Comparison of ENCODE assay signal across 1 cellular context in genomic region chr4:104870495-104871228, GRCh38.
TF ChIP-seq lines count a peak whose summit lies in the region.

No MANE protein-coding gene starts in this region.

TF ChIP-seq in HepG2, 621 proteins besides CTCF, POLR2A, EP300 and RAD21 (continued from another document):
- no peak for TF ChIP-seq ZHX2 (IDR thresholded peaks at IDR 0.05; ENCODE audit: low read depth)
- no peak for TF ChIP-seq ZHX2 (CRISPR knock-in tag; IDR thresholded peaks at IDR 0.05; ENCODE audit: borderline replicate concordance)
- no peak for TF ChIP-seq ARNTL (CRISPR knock-in tag; IDR thresholded peaks at IDR 0.05)
- TF ChIP-seq, protein P1, sequence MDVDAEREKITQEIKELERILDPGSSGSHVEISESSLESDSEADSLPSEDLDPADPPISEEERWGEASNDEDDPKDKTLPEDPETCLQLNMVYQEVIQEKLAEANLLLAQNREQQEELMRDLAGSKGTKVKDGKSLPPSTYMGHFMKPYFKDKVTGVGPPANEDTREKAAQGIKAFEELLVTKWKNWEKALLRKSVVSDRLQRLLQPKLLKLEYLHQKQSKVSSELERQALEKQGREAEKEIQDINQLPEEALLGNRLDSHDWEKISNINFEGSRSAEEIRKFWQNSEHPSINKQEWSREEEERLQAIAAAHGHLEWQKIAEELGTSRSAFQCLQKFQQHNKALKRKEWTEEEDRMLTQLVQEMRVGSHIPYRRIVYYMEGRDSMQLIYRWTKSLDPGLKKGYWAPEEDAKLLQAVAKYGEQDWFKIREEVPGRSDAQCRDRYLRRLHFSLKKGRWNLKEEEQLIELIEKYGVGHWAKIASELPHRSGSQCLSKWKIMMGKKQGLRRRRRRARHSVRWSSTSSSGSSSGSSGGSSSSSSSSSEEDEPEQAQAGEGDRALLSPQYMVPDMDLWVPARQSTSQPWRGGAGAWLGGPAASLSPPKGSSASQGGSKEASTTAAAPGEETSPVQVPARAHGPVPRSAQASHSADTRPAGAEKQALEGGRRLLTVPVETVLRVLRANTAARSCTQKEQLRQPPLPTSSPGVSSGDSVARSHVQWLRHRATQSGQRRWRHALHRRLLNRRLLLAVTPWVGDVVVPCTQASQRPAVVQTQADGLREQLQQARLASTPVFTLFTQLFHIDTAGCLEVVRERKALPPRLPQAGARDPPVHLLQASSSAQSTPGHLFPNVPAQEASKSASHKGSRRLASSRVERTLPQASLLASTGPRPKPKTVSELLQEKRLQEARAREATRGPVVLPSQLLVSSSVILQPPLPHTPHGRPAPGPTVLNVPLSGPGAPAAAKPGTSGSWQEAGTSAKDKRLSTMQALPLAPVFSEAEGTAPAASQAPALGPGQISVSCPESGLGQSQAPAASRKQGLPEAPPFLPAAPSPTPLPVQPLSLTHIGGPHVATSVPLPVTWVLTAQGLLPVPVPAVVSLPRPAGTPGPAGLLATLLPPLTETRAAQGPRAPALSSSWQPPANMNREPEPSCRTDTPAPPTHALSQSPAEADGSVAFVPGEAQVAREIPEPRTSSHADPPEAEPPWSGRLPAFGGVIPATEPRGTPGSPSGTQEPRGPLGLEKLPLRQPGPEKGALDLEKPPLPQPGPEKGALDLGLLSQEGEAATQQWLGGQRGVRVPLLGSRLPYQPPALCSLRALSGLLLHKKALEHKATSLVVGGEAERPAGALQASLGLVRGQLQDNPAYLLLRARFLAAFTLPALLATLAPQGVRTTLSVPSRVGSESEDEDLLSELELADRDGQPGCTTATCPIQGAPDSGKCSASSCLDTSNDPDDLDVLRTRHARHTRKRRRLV (CRISPR knock-in tag; IDR thresholded peaks at IDR 0.05), result no peak
- no peak for TF ChIP-seq CHD2 (IDR thresholded peaks at IDR 0.05; ENCODE audit: low read depth, low read length)
- no peak for TF ChIP-seq SRSF4 (IDR thresholded peaks at IDR 0.05; ENCODE audit: low read depth, low read length, poor library complexity, severe bottlenecking)
- no peak for TF ChIP-seq ZMYM3 (CRISPR knock-in tag; IDR thresholded peaks at IDR 0.05)
- TF ChIP-seq BATF2 (CRISPR knock-in tag; IDR thresholded peaks at IDR 0.05), result no peak
- TF ChIP-seq, protein P2, sequence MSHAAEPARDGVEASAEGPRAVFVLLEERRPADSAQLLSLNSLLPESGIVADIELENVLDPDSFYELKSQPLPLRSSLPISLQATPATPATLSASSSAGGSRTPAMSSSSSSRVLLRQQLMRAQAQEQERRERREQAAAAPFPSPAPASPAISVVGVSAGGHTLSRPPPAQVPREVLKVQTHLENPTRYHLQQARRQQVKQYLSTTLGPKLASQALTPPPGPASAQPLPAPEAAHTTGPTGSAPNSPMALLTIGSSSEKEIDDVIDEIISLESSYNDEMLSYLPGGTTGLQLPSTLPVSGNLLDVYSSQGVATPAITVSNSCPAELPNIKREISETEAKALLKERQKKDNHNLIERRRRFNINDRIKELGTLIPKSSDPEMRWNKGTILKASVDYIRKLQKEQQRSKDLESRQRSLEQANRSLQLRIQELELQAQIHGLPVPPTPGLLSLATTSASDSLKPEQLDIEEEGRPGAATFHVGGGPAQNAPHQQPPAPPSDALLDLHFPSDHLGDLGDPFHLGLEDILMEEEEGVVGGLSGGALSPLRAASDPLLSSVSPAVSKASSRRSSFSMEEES (CRISPR knock-in tag; IDR thresholded peaks at IDR 0.05), result no peak
